In the genomic region with DNA sequence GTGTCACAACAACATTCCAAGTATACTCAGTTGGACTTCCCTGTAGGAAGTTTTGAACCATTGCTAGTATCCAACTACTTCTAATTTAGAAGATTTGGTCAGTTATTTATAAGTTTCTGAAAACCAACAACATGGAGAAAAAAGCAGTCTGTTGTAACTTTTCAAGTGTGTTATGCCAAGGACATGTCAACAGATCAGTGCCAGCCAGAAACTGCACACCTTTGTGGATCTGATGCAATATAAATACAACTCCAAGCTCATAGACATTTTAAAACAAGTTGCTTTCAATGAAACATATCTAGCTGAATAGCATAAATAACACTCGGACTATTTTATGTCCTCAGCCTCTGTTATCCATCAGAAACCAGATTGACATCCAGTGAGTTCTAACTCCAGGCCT, we compare ENCODE assay signal across 27 cellular contexts.
"Had no signal": no experiment of that assay in that cellular context is flagged by ENCODE, and none has a peak within 500 bp of the region (broad histone marks: within the 10 kb centered on the region; RNA-seq: fewer than 3 reads in every experiment).

No MANE protein-coding gene starts in this region.

- H3K9me3 ChIP-seq: esophagus muscularis mucosa, heart left ventricle, lower lobe of right lung, sigmoid colon, stomach, tibial artery had no signal

- DNase-seq: activated CD4-positive, alpha-beta memory T cell treated with anti-CD3 and anti-CD28 coated beads, Interleukin-2, amount 10 ng/mL, durations not matched to agents 7 days and 5 days; activated CD4-positive, alpha-beta T cell treated with anti-CD3 and anti-CD28 coated beads for 1 hour; activated CD4-positive, alpha-beta T cell treated with anti-CD3 and anti-CD28 coated beads, Interleukin-2, amount 10 ng/mL, durations not matched to agents 7 days and 5 days; activated CD8-positive, alpha-beta memory T cell treated with anti-CD3 and anti-CD28 coated beads, Interleukin-2, amount 50 U/mL, for 48 hours; activated gamma-delta T cell treated with Interleukin-2 at 50 U/mL for 16 hours; activated naive CD4-positive, alpha-beta T cell treated with anti-CD3 and anti-CD28 coated beads, Interleukin-2, amount 50 U/mL, for 16 hours; activated T-cell treated with anti-CD3 and anti-CD28 coated beads, Interleukin-2, amount 50 U/mL, for 24 hours; amniotic stem cell; endodermal cell; foreskin keratinocyte; heart left ventricle; hypothalamus; immature natural killer cell; kidney; left colon; lower lobe of right lung; mesendoderm; natural killer cell; sigmoid colon; small intestine; stimulated activated CD4-positive, alpha-beta T cell treated with anti-CD3 and anti-CD28 coated beads, Interleukin-1b, Interleukin-23, amount 100 ng/mL, for 48 hours; stimulated activated naive B cell treated with anti-CD40 and anti-IgM and Interleukin-4, amounts not matched to agents 10 μg/mL and 1 μg/mL and 100 μg/mL, for 72 hours; stomach; T-helper 2 cell; tibial artery had no signal

- H3K4me3 ChIP-seq: esophagus muscularis mucosa, heart left ventricle, lower lobe of right lung, sigmoid colon, stomach, tibial artery had no signal

- H3K36me3 ChIP-seq: esophagus muscularis mucosa, heart left ventricle, lower lobe of right lung, sigmoid colon, stomach, tibial artery had no signal

- H3K27me3 ChIP-seq: esophagus muscularis mucosa, foreskin keratinocyte, heart left ventricle, sigmoid colon, stomach, tibial artery had no signal

- H3K27ac ChIP-seq: esophagus muscularis mucosa, foreskin keratinocyte, heart left ventricle, lower lobe of right lung, sigmoid colon, stomach, tibial artery had no signal

- ATAC-seq: activated T-helper 17 cell treated with anti-CD3 and anti-CD28 coated beads, Interleukin-2, amount 50 U/mL, for 72 hours; foreskin keratinocyte; heart left ventricle; left colon; lower lobe of right lung; natural killer cell; stimulated activated naive B cell treated with anti-CD40 and anti-IgM and Interleukin-4, amounts not matched to agents 10 μg/mL and 1 μg/mL and 100 μg/mL, for 72 hours had no signal
